23 cellular contexts compared by ENCODE assay signal in the genomic region with DNA sequence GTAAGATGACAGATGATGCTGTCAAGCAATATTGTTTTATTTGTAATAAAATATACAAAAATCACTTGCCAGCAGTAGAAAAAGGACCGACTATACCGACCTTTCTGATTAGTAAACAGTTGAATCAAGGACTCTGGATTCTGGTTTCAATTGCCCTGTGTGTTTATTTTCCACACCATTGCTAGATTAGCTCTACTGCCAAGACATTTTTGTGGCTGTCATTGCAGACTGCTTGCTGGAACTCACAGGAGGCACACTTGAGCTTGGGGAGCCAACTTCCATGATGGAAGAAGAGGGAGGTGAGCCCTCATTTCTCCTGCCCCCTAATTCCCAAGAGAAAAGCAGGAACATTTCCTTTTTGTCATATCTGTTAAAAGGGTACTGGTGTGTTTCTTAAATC. TPM values are rescaled to one million over a fixed set of nuclear protein-coding genes. Genes with fewer than 3 reads are reported as not detected.
A peak's percentile ranks its signal among the peaks of the same experiment; 100 is the strongest.
DNase-seq lines count a peak whose midpoint lies in the region; ATAC-seq, FAIRE-seq and TF ChIP-seq lines count a peak whose summit lies in the region.
"Had no signal": no experiment of that assay in that cellular context is flagged by ENCODE, and none has a peak within 500 bp of the region (broad histone marks: within the 10 kb centered on the region; RNA-seq: fewer than 3 reads in every experiment).

No MANE protein-coding gene starts in this region.

- no peaks in the 10 kb centered on the region for H3K79me2 ChIP-seq in astrocyte (ENCODE audit: insufficient read depth, low read length)

- intact Hi-C loops in Right ventricle myocardium superior (cut with DNase I) (no loop called here), Right ventricle myocardium inferior (cut with DNase I) (no loop called here)

- H3K4me3 Mint-ChIP-seq in astrocyte (ENCODE audit: unreplicated experiment): no peak overlapping the region
- H3K4me3 Mint-ChIP-seq: CD4-positive, CD25-positive, alpha-beta regulatory T cell; H9; HFFc6 had no signal

- no peak overlapping the region for H2AFZ ChIP-seq in astrocyte (ENCODE audit: low read depth, low read length)
- H2AFZ ChIP-seq: GM23248, PC-9 had no signal

- ATAC-seq in Right ventricle myocardium superior (ENCODE audit: poor library complexity) (peak; percentile 45), Right ventricle myocardium inferior (no peak), GM19324 (IDR thresholded peaks at IDR 0.05; ENCODE audit: low FRiP score, unreplicated experiment) (no peak), HG03432 (IDR thresholded peaks at IDR 0.05; ENCODE audit: unreplicated experiment) (no peak)

- DNase-seq in Right ventricle myocardium superior (no peak), Right ventricle myocardium inferior (ENCODE audit: missing footprints) (no peak), astrocyte (ENCODE audit: low read depth) (peak; percentile 30), iris pigment epithelial cell (ENCODE audit: low read depth) (peak; percentile 45), T1000 (lab: John Stamatoyannopoulos, UW) (no peak)
- DNase-seq: CD4-positive, CD25-positive, alpha-beta regulatory T cell; DMS153; DND-41; GM23248; H9; HFFc6; KG1; MM.1S; NCI-H2029 treated with DMSO at 0.1 percent for 48 hours; NCI-H2227 treated with DMSO at 0.1 percent for 48 hours; NCI-H526 treated with DMSO at 0.1 percent for 48 hours; PC-9; SHP77 had no signal

- H3K4me3 ChIP-seq in astrocyte (ENCODE audit: insufficient read depth, low read depth, low read length): no peak overlapping the region
- H3K4me3 ChIP-seq: BLaER1, GM23248, PC-9 had no signal

- H3K9ac ChIP-seq in astrocyte (ENCODE audit: low read length): no peak overlapping the region
- H3K9ac ChIP-seq: BLaER1, GM23248 had no signal

- no peaks in the 10 kb centered on the region for H3K27me3 Mint-ChIP-seq in astrocyte (ENCODE audit: low read depth, unreplicated experiment)
- H3K27me3 Mint-ChIP-seq: CD4-positive, CD25-positive, alpha-beta regulatory T cell had no signal

- no peak for TF ChIP-seq CTCF in astrocyte (IDR thresholded peaks at IDR 0.05; ENCODE audit: insufficient read depth, low read depth, low read length)

- H3K9me3 ChIP-seq in astrocyte (ENCODE audit: insufficient read depth, low read depth, low read length): no peaks in the 10 kb centered on the region
- H3K9me3 ChIP-seq: BLaER1 had no signal

- H3K36me3 ChIP-seq in astrocyte (ENCODE audit: insufficient read depth, low read length): peaks cover 40% of the 10 kb centered on the region

- H3K27ac Mint-ChIP-seq in astrocyte (ENCODE audit: unreplicated experiment): no peak overlapping the region
- H3K27ac Mint-ChIP-seq: HFFc6 had no signal

- no peaks in the 10 kb centered on the region for H3K9me3 Mint-ChIP-seq in astrocyte (ENCODE audit: unreplicated experiment)
- H3K9me3 Mint-ChIP-seq: CD4-positive, CD25-positive, alpha-beta regulatory T cell; H9; HFFc6 had no signal

- H4K20me1 ChIP-seq in astrocyte (ENCODE audit: insufficient read depth, low read length): no peaks in the 10 kb centered on the region

- no peak for FAIRE-seq in astrocyte (lab: Jason Lieb, UNC)
- FAIRE-seq: GM18507 had no signal

- peaks cover 12% of the 10 kb centered on the region for H3K36me3 Mint-ChIP-seq in astrocyte (ENCODE audit: low read depth, unreplicated experiment)

- no peaks in the 10 kb centered on the region for H3K4me1 Mint-ChIP-seq in astrocyte (ENCODE audit: low read depth, unreplicated experiment)
- H3K4me1 Mint-ChIP-seq: H9 had no signal

- H3K4me2 ChIP-seq in astrocyte (ENCODE audit: low read length): no peak overlapping the region
- H3K4me2 ChIP-seq: BLaER1, PC-9 had no signal

- H3K4me1 ChIP-seq in astrocyte (ENCODE audit: insufficient read depth, low read length): no peaks in the 10 kb centered on the region
- H3K4me1 ChIP-seq: BLaER1 had no signal

- no peak overlapping the region for H3K27ac ChIP-seq in astrocyte (ENCODE audit: low read depth, low read length)
- H3K27ac ChIP-seq: 22Rv1, BLaER1, GM23248, PC-9 had no signal

- no peaks in the 10 kb centered on the region for H3K27me3 ChIP-seq in astrocyte (ENCODE audit: insufficient read depth, low read length)
- H3K27me3 ChIP-seq: BLaER1 had no signal

RNA-seq across cellular contexts. Expression of gene MAPKAPK5, which starts 51.3 kb away (rescaled TPM):
- total RNA-seq in Right ventricle myocardium superior (25.5 TPM), Right ventricle myocardium inferior (26.2 TPM), astrocyte (39.4 and 42.6 TPM in 2 replicates)

Comparison
In these comparisons a context has a peak if more than half of its experiments do, and no peak if none do; other contexts are left out.
1. DNase-seq: peak in astrocyte (single experiment) and iris pigment epithelial cell (single experiment); none in Right ventricle myocardium superior (single experiment), Right ventricle myocardium inferior (single experiment) and T1000 (single experiment).